In genomic region chr12:105696-106095, GRCh38 we compare ENCODE assay signal across 24 cellular contexts. TPM values are rescaled to one million over a fixed set of nuclear protein-coding genes. Genes with fewer than 3 reads are reported as not detected.
A peak's percentile ranks its signal among the peaks of the same experiment; 100 is the strongest.
DNase-seq lines count a peak whose midpoint lies in the region; ATAC-seq and TF ChIP-seq lines count a peak whose summit lies in the region.
"Had no signal": no experiment of that assay in that cellular context is flagged by ENCODE, and none has a peak within 500 bp of the region (broad histone marks: within the 10 kb centered on the region; RNA-seq: fewer than 3 reads in every experiment).

No MANE protein-coding gene starts in this region.

- H3K27ac Mint-ChIP-seq in natural killer cell treated with Interleukin-12 subunit alpha and Interleukin-12 subunit beta and Interleukin-15 and Interleukin-18, amount 100 ng/mL, for 72 hours: no peak overlapping the region
- H3K27ac Mint-ChIP-seq in natural killer cell (no peak overlapping the region), T-cell (no peak overlapping the region)
- H3K27ac Mint-ChIP-seq: activated CD8-positive, alpha-beta T cell treated with anti-CD3 and anti-CD28 coated beads, Interleukin-2, amount 10 ng/mL, durations not matched to agents 7 days and 5 days; stimulated activated effector memory CD8-positive, alpha-beta T cell treated with anti-CD3 and anti-CD28 coated beads, Interleukin-12 subunit alpha, Interleukin-12 subunit beta, amount 100 ng/mL, for 72 hours; T-helper 17 cell had no signal

- WGBS in esophagus muscularis mucosa: 91% methylated on average over 4 of the region's 4 CpGs

- H3K27me3 Mint-ChIP-seq in natural killer cell treated with Interleukin-12 subunit alpha and Interleukin-12 subunit beta and Interleukin-15 and Interleukin-18, amount 100 ng/mL, for 72 hours: peaks cover 13 to 16% of the 10 kb centered on the region in 2 donors
- H3K27me3 Mint-ChIP-seq in natural killer cell (ENCODE audit: low read depth in 2 of 2): peaks cover 9 to 12% of the 10 kb centered on the region in 2 donors
- H3K27me3 Mint-ChIP-seq in T-cell: peaks cover 4 to 14% of the 10 kb centered on the region in 2 donors

- peak; percentile 0 for DNase-seq in natural killer cell treated with Interleukin-12 subunit alpha and Interleukin-12 subunit beta and Interleukin-15 and Interleukin-18, amount 100 ng/mL, for 72 hours (ENCODE audit: low spot score)
- no peak for DNase-seq in natural killer cell
- DNase-seq in caudate nucleus (lab: John Stamatoyannopoulos, UW): no peak
- no peak for DNase-seq in left colon
- no peak for DNase-seq in T-cell
- DNase-seq in esophagus muscularis mucosa (ENCODE audit: extremely low spot score): no peak
- DNase-seq: ACHN; activated CD8-positive, alpha-beta T cell treated with anti-CD3 and anti-CD28 coated beads, Interleukin-2, amount 10 ng/mL, durations not matched to agents 7 days and 5 days; activated gamma-delta T cell treated with Interleukin-2 at 50 U/mL for 16 hours; Calu3; effector CD4-positive, alpha-beta T cell; MG63; naive thymus-derived CD4-positive, alpha-beta T cell; stimulated activated CD4-positive, alpha-beta T cell treated with anti-CD3 and anti-CD28 coated beads, Interleukin-2, amount 100 ng/mL, for 24 hours; T-helper 17 cell had no signal

- CTCF ChIA-PET in T-cell (lab: Charles Lee): no interaction called here

- H3K4me1 Mint-ChIP-seq in natural killer cell treated with Interleukin-12 subunit alpha and Interleukin-12 subunit beta and Interleukin-15 and Interleukin-18, amount 100 ng/mL, for 72 hours (ENCODE audit: low read depth in 2 of 2): peaks cover 6 to 9% of the 10 kb centered on the region in 2 donors
- peaks cover 0 to 7% of the 10 kb centered on the region in 2 donors for H3K4me1 Mint-ChIP-seq in natural killer cell
- peaks cover 12 to 22% (median 17%) of the 10 kb centered on the region in 3 donors for H3K4me1 Mint-ChIP-seq in T-cell

- POLR2A ChIA-PET in T-cell (lab: Charles Lee): no interaction called here

- no peaks in the 10 kb centered on the region for H3K9me3 ChIP-seq in esophagus muscularis mucosa
- H3K9me3 ChIP-seq: HAP-1, heart right ventricle, MG63 had no signal

- no peaks in the 10 kb centered on the region for H3K9me3 Mint-ChIP-seq in natural killer cell treated with Interleukin-12 subunit alpha and Interleukin-12 subunit beta and Interleukin-15 and Interleukin-18, amount 100 ng/mL, for 72 hours
- H3K9me3 Mint-ChIP-seq in natural killer cell (no peaks in the 10 kb centered on the region), T-cell (no peaks in the 10 kb centered on the region)
- H3K9me3 Mint-ChIP-seq: IgD-negative memory B cell; stimulated activated effector memory CD8-positive, alpha-beta T cell treated with anti-CD3 and anti-CD28 coated beads, Interleukin-12 subunit alpha, Interleukin-12 subunit beta, amount 100 ng/mL, for 72 hours had no signal

- no peak overlapping the region for H3K4me3 Mint-ChIP-seq in natural killer cell treated with Interleukin-12 subunit alpha and Interleukin-12 subunit beta and Interleukin-15 and Interleukin-18, amount 100 ng/mL, for 72 hours
- H3K4me3 Mint-ChIP-seq in natural killer cell (no peak overlapping the region), T-cell (no peak overlapping the region)
- H3K4me3 Mint-ChIP-seq: activated CD8-positive, alpha-beta T cell treated with anti-CD3 and anti-CD28 coated beads, Interleukin-2, amount 10 ng/mL, durations not matched to agents 7 days and 5 days; brain; stimulated activated effector memory CD8-positive, alpha-beta T cell treated with anti-CD3 and anti-CD28 coated beads, Interleukin-12 subunit alpha, Interleukin-12 subunit beta, amount 100 ng/mL, for 72 hours; T-helper 17 cell had no signal

- H3K4me1 ChIP-seq in esophagus muscularis mucosa: no peaks in the 10 kb centered on the region

- H3K27ac ChIP-seq in caudate nucleus (ENCODE audit: low read depth, low read length): peak overlapping the region; percentile 70
- H3K27ac ChIP-seq in esophagus muscularis mucosa (replicated peaks in 1 of 4): no peak overlapping the region
- H3K27ac ChIP-seq: C4-2B had no signal

- peaks cover 0 to 59% (median 4%) of the 10 kb centered on the region in 4 donors for H3K27me3 ChIP-seq in esophagus muscularis mucosa
- H3K27me3 ChIP-seq: MG63 had no signal

- no peak for TF ChIP-seq POLR2A in esophagus muscularis mucosa (IDR thresholded peaks at IDR 0.05; ENCODE audit: low read depth)

- no peaks in the 10 kb centered on the region for H3K36me3 ChIP-seq in esophagus muscularis mucosa
- H3K36me3 ChIP-seq: HAP-1, heart right ventricle, MG63 had no signal

- TF ChIP-seq CTCF in natural killer cell (IDR thresholded peaks at IDR 0.05) (no peak), esophagus muscularis mucosa (IDR thresholded peaks at IDR 0.05) (no peak)

- no peak for TF ChIP-seq EP300 in esophagus muscularis mucosa (IDR thresholded peaks at IDR 0.05)

- H3K4me3 ChIP-seq in esophagus muscularis mucosa: no peak overlapping the region
- H3K4me3 ChIP-seq: HAP-1, heart right ventricle, MG63 had no signal

- ATAC-seq in natural killer cell treated with Interleukin-12 subunit alpha and Interleukin-12 subunit beta and Interleukin-15 and Interleukin-18, amount 100 ng/mL, for 72 hours: no peak
- no peak for ATAC-seq in natural killer cell
- peak; percentile 9 for ATAC-seq in HG03159 (IDR thresholded peaks at IDR 0.05; ENCODE audit: unreplicated experiment)
- no peak for ATAC-seq in left colon
- no peak for ATAC-seq in T-cell (replicated peaks in 1 of 4)
- ATAC-seq: activated CD8-positive, alpha-beta T cell treated with anti-CD3 and anti-CD28 coated beads, Interleukin-2, amount 10 ng/mL, durations not matched to agents 7 days and 5 days; naive thymus-derived CD4-positive, alpha-beta T cell; stimulated activated effector memory CD8-positive, alpha-beta T cell treated with anti-CD3 and anti-CD28 coated beads, Interleukin-12 subunit alpha, Interleukin-12 subunit beta, amount 100 ng/mL, for 72 hours; T-helper 17 cell had no signal

- intact Hi-C loops in natural killer cell (cut with micrococcal nuclease): no loop called here
- intact Hi-C loops in left colon (cut with DNase I, micrococcal nuclease): no loop called here
- intact Hi-C loops in esophagus muscularis mucosa (cut with DNase I): no loop called here

- H3K36me3 Mint-ChIP-seq in natural killer cell treated with Interleukin-12 subunit alpha and Interleukin-12 subunit beta and Interleukin-15 and Interleukin-18, amount 100 ng/mL, for 72 hours: no peaks in the 10 kb centered on the region
- H3K36me3 Mint-ChIP-seq in natural killer cell (no peaks in the 10 kb centered on the region), T-cell (no peaks in the 10 kb centered on the region)
- H3K36me3 Mint-ChIP-seq: brain; IgD-negative memory B cell; naive thymus-derived CD4-positive, alpha-beta T cell; stimulated activated effector memory CD8-positive, alpha-beta T cell treated with anti-CD3 and anti-CD28 coated beads, Interleukin-12 subunit alpha, Interleukin-12 subunit beta, amount 100 ng/mL, for 72 hours had no signal

RNA-seq across cellular contexts. Expression of gene IQSEC3, which starts 39.1 kb away (rescaled TPM):
- total RNA-seq in natural killer cell treated with Interleukin-12 subunit alpha and Interleukin-12 subunit beta and Interleukin-15 and Interleukin-18, amount 100 ng/mL, for 72 hours: 1 to 10 TPM in 1 of 2 donors, under 1 TPM in 1; 0.22 to 1.1 TPM
- total RNA-seq in natural killer cell: 1 to 10 TPM; 4.4 to 7.1 (median 5.3) TPM
- under 1 TPM; 0.03 to 0.98 TPM for total RNA-seq in left colon
- 1 to 10 TPM in 4 of 5 donors, under 1 TPM in 1; 0.30 to 7.3 (median 2.9) TPM for total RNA-seq in T-cell
- 1 to 10 TPM in 2 of 4 donors, under 1 TPM in 2; 0.26 to 2.3 (median 1.4) TPM for total RNA-seq in esophagus muscularis mucosa
- total RNA-seq: Calu3, chondrocyte, RPMI7951 had no signal
